8 cellular contexts compared by ENCODE assay signal in genomic region chr19:2290441-2291184, GRCh38. TPM values are rescaled to one million over a fixed set of nuclear protein-coding genes. Genes with fewer than 3 reads are reported as not detected.
A peak's percentile ranks its signal among the peaks of the same experiment; 100 is the strongest.
DNase-seq lines count a peak whose midpoint lies in the region; ATAC-seq and TF ChIP-seq lines count a peak whose summit lies in the region.

No MANE protein-coding gene starts in this region.

- H3K4me3 Mint-ChIP-seq in natural killer cell treated with Interleukin-12 subunit alpha and Interleukin-12 subunit beta and Interleukin-15 and Interleukin-18, amount 100 ng/mL, for 72 hours: peak overlapping the region; percentile 67

- no peak overlapping the region for H3K27ac Mint-ChIP-seq in natural killer cell treated with Interleukin-12 subunit alpha and Interleukin-12 subunit beta and Interleukin-15 and Interleukin-18, amount 100 ng/mL, for 72 hours

- H3K4me3 ChIP-seq in HL-60 (replicated peaks; ENCODE audit: insufficient read depth, low read length) (peak overlapping the region; percentile 92), MG63 (no peak overlapping the region)

- no peaks in the 10 kb centered on the region for H3K36me3 ChIP-seq in MG63

- no peaks in the 10 kb centered on the region for H3K9me3 ChIP-seq in MG63

- DNase-seq in COLO668 (lab: John Stamatoyannopoulos, UW; ENCODE audit: unreplicated experiment) (peak; percentile 85), HL-60 (ENCODE audit: low read depth in 1 of 2, low spot score in 1 of 2) (no peak), astrocyte of the hippocampus (ENCODE audit: low read depth, low spot score) (peak; percentile 36), MG63 (no peak)
- DNase-seq in natural killer cell treated with Interleukin-12 subunit alpha and Interleukin-12 subunit beta and Interleukin-15 and Interleukin-18, amount 100 ng/mL, for 72 hours (ENCODE audit: low spot score): no peak

- H3K9me3 Mint-ChIP-seq in natural killer cell treated with Interleukin-12 subunit alpha and Interleukin-12 subunit beta and Interleukin-15 and Interleukin-18, amount 100 ng/mL, for 72 hours: no peaks in the 10 kb centered on the region

- H3K27ac ChIP-seq in HL-60 (replicated peaks): peak overlapping the region; percentile 100

- ATAC-seq in natural killer cell treated with Interleukin-12 subunit alpha and Interleukin-12 subunit beta and Interleukin-15 and Interleukin-18, amount 100 ng/mL, for 72 hours: peak; percentile 37 to 51
- ATAC-seq in HG02571 (IDR thresholded peaks at IDR 0.05; ENCODE audit: unreplicated experiment) (no peak), HG02938 (IDR thresholded peaks at IDR 0.05; ENCODE audit: unreplicated experiment) (no peak), HG02642 (IDR thresholded peaks at IDR 0.05; ENCODE audit: poor library complexity, unreplicated experiment) (no peak)

- TF ChIP-seq CTCF in HL-60 (IDR thresholded peaks at IDR 0.05; ENCODE audit: insufficient read depth, low read length): no peak

- H3K4me1 Mint-ChIP-seq in natural killer cell treated with Interleukin-12 subunit alpha and Interleukin-12 subunit beta and Interleukin-15 and Interleukin-18, amount 100 ng/mL, for 72 hours (ENCODE audit: low read depth in 2 of 2): peaks cover 21 to 29% of the 10 kb centered on the region in 2 donors

- H3K27me3 ChIP-seq in HL-60 (ENCODE audit: insufficient read depth, poor library complexity, severe bottlenecking) (no peaks in the 10 kb centered on the region), MG63 (no peaks in the 10 kb centered on the region)

- H3K27me3 Mint-ChIP-seq in natural killer cell treated with Interleukin-12 subunit alpha and Interleukin-12 subunit beta and Interleukin-15 and Interleukin-18, amount 100 ng/mL, for 72 hours: peaks cover 0 to 3% of the 10 kb centered on the region in 2 donors

- H3K36me3 Mint-ChIP-seq in natural killer cell treated with Interleukin-12 subunit alpha and Interleukin-12 subunit beta and Interleukin-15 and Interleukin-18, amount 100 ng/mL, for 72 hours: no peaks in the 10 kb centered on the region

RNA-seq across cellular contexts. Expression of gene PEAK3, which starts 8.6 kb away (rescaled TPM):
- 1 to 10 TPM; 2.4 to 8.2 TPM for total RNA-seq in natural killer cell treated with Interleukin-12 subunit alpha and Interleukin-12 subunit beta and Interleukin-15 and Interleukin-18, amount 100 ng/mL, for 72 hours
- not detected in 2 replicates for total RNA-seq in MG63 (2014; rRNA removed; shearing (Covaris generic); ENCODE audit: low replicate concordance)

RNA-seq across cellular contexts. Expression of gene LINGO3, which starts 17.3 kb away (rescaled TPM):
- total RNA-seq in natural killer cell treated with Interleukin-12 subunit alpha and Interleukin-12 subunit beta and Interleukin-15 and Interleukin-18, amount 100 ng/mL, for 72 hours: under 1 TPM; 0.20 to 0.21 TPM
- not detected in 2 replicates for total RNA-seq in MG63 (2014; rRNA removed; shearing (Covaris generic); ENCODE audit: low replicate concordance)

RNA-seq across cellular contexts. Expression of gene JSRP1, which starts 34.4 kb away (rescaled TPM):
- total RNA-seq in natural killer cell treated with Interleukin-12 subunit alpha and Interleukin-12 subunit beta and Interleukin-15 and Interleukin-18, amount 100 ng/mL, for 72 hours: under 1 TPM in 1 of 2 donors, not detected in 1; 0.73 TPM
- total RNA-seq in MG63 (2014; rRNA removed; shearing (Covaris generic); ENCODE audit: low replicate concordance): not detected in 2 replicates

RNA-seq across cellular contexts. Expression of gene LSM7, which starts 37.8 kb away (rescaled TPM):
- 100 to 1,000 TPM; 111 to 154 TPM for total RNA-seq in natural killer cell treated with Interleukin-12 subunit alpha and Interleukin-12 subunit beta and Interleukin-15 and Interleukin-18, amount 100 ng/mL, for 72 hours
- total RNA-seq in MG63 (2014; rRNA removed; shearing (Covaris generic); ENCODE audit: low replicate concordance): 73.8 and 259 TPM in 2 replicates

RNA-seq across cellular contexts. Expression of gene SPPL2B, which starts 37.9 kb away (rescaled TPM):
- 10 to 100 TPM; 41.3 to 97.6 TPM for total RNA-seq in natural killer cell treated with Interleukin-12 subunit alpha and Interleukin-12 subunit beta and Interleukin-15 and Interleukin-18, amount 100 ng/mL, for 72 hours
- 14.9 and 17.8 TPM in 2 replicates for total RNA-seq in MG63 (2014; rRNA removed; shearing (Covaris generic); ENCODE audit: low replicate concordance)

Comparison
In these comparisons a context has a peak if more than half of its experiments do, and no peak if none do; other contexts are left out.
1. DNase-seq: peak in COLO668 (single experiment) and astrocyte of the hippocampus (single experiment); none in HL-60 (0 of 2), natural killer cell treated with Interleukin-12 subunit alpha and Interleukin-12 subunit beta and Interleukin-15 and Interleukin-18, amount 100 ng/mL, for 72 hours (single experiment) and MG63 (single experiment).
2. ATAC-seq: peak in natural killer cell treated with Interleukin-12 subunit alpha and Interleukin-12 subunit beta and Interleukin-15 and Interleukin-18, amount 100 ng/mL, for 72 hours (2 of 2); none in HG02571 (single experiment), HG02938 (single experiment) and HG02642 (single experiment).